In genomic region chr11:36062796-36063380, GRCh38 we compare ENCODE assay signal across 1 cellular context.
TF ChIP-seq lines count a peak whose summit lies in the region.

No MANE protein-coding gene starts in this region.

TF ChIP-seq in GM12878, 131 proteins besides CTCF, POLR2A, EP300 and RAD21 (continued from another document):
- TF ChIP-seq NR2C2 (IDR thresholded peaks at IDR 0.05; ENCODE audit: borderline replicate concordance, control insufficient read depth, insufficient read length, low read depth) (no peak), ETV6 (conservative IDR thresholded peaks at IDR 0.05 in 1 of 2, IDR thresholded peaks at IDR 0.05 in 1 of 2; ENCODE audit: borderline replicate concordance in 1 of 2, low read depth in 1 of 2) (0 out of 4 replicates have a peak, but pooled peaks of 1 of the 2 experiments have one; percentile 29), HCFC1 (IDR thresholded peaks at IDR 0.05; ENCODE audit: low read length) (no peak), ZNF24 (IDR thresholded peaks at IDR 0.05) (no peak), POU2F2 (IDR thresholded peaks at IDR 0.05; ENCODE audit: borderline replicate concordance, low read depth, low read length) (no peak), SPI1 (IDR thresholded peaks at IDR 0.05; ENCODE audit: borderline replicate concordance, insufficient read depth, low read depth, low read length) (peak; percentile 79), IKZF2 (IDR thresholded peaks at IDR 0.05) (0 out of 4 replicates have a peak, but pooled peaks of 1 of the 2 experiments have one; percentile 19), CHD4 (IDR thresholded peaks at IDR 0.05) (no peak), MLLT1 (IDR thresholded peaks at IDR 0.05) (no peak)
